ENCODE assay signal across 9 cellular contexts in the genomic region with DNA sequence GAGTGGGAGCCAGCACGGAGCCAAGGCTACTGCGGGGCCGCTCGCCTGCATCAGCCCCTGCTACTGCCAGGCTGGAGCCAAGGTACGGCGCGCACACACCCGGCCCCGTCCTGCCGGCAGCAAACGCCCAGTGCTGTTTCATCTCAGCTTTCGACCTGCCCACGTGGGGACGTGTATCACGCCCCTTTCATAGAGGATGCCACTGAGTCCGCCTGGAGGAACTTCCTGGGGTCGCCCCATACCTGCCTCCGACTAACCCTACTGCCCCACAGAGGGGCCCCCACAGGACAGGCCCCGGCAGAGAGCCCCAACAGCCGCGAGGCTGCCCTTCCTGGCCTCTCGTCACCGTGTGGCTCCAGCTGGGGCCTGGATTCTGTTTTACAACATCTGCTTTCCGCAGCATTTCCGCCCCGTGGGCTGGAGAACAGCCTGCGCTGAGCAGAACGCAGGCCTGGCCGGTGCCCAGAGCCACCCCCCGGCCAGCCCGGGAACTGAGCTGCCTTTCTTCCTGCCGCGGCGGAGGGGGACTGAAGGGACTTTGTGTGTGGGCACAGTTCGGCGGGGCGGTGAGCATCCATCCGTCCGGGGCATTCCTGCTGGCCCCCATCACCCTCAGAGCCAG. TPM values are rescaled to one million over a fixed set of nuclear protein-coding genes. Genes with fewer than 3 reads are reported as not detected.
DNase-seq lines count a peak whose midpoint lies in the region; ATAC-seq and TF ChIP-seq lines count a peak whose summit lies in the region.
"Had no signal": no experiment of that assay in that cellular context is flagged by ENCODE, and none has a peak within 500 bp of the region (broad histone marks: within the 10 kb centered on the region; RNA-seq: fewer than 3 reads in every experiment).

No MANE protein-coding gene starts in this region.

- peaks cover 60% of the 10 kb centered on the region for H3K36me3 ChIP-seq in BLaER1

- H3K4me1 ChIP-seq in BLaER1 = peaks cover 67% of the 10 kb centered on the region

- CTCF ChIA-PET in activated CD8-positive, alpha-beta T cell treated with anti-CD3 and anti-CD28 coated beads for 36 hours (lab: Charles Lee) = interaction anchor here (0.9 to 2.7 kb wide), 5 partner anchors 14 to 46 kb away, joined by 3 to 12 read pairs (median 4); no protein-coding TSS in a partner anchor

- POLR2A ChIA-PET in activated CD8-positive, alpha-beta T cell treated with anti-CD3 and anti-CD28 coated beads for 36 hours (lab: Charles Lee) = interaction anchor here (0.8 to 1.5 kb wide), 3 partner anchors 15 to 25 kb away, joined by 3 to 4 read pairs (median 3); no protein-coding TSS in a partner anchor

- peaks cover 99% of the 10 kb centered on the region for H4K20me1 ChIP-seq in BLaER1

- intact Hi-C loops in activated CD8-positive, alpha-beta T cell treated with anti-CD3 and anti-CD28 coated beads for 36 hours (cut with micrococcal nuclease) = loop anchor here (2.0 kb wide), 1 partner anchor 31 kb away; no protein-coding TSS in a partner anchor
- intact Hi-C loops in head of caudate nucleus (cut with DNase I) = loop anchor here (5.0 kb wide), 1 partner anchor 32 kb away; no protein-coding TSS in a partner anchor

- peak overlapping the region; percentile 35 for H3K9ac ChIP-seq in BLaER1

- peaks cover 22% of the 10 kb centered on the region for H3K4me1 Mint-ChIP-seq in activated CD8-positive, alpha-beta T cell treated with anti-CD3 and anti-CD28 coated beads for 36 hours (ENCODE audit: low read depth)

- H3K9me3 ChIP-seq in BLaER1 = no peaks in the 10 kb centered on the region

- peaks cover 14% of the 10 kb centered on the region for H3K36me3 Mint-ChIP-seq in activated CD8-positive, alpha-beta T cell treated with anti-CD3 and anti-CD28 coated beads for 36 hours (ENCODE audit: low read depth)

- H3K27ac Mint-ChIP-seq in activated CD8-positive, alpha-beta T cell treated with anti-CD3 and anti-CD28 coated beads for 36 hours = peak overlapping the region; percentile 34

- peak; percentile 74 for ATAC-seq in activated CD8-positive, alpha-beta T cell treated with anti-CD3 and anti-CD28 coated beads for 36 hours
- ATAC-seq in HG02588 (IDR thresholded peaks at IDR 0.05; ENCODE audit: unreplicated experiment) (no peak), GM21367 (IDR thresholded peaks at IDR 0.05; ENCODE audit: unreplicated experiment) (no peak)

- TF ChIP-seq CTCF in activated CD8-positive, alpha-beta T cell treated with anti-CD3 and anti-CD28 coated beads for 36 hours (IDR thresholded peaks at IDR 0.05) = no peak

- no peaks in the 10 kb centered on the region for H3K27me3 Mint-ChIP-seq in activated CD8-positive, alpha-beta T cell treated with anti-CD3 and anti-CD28 coated beads for 36 hours

- H3K4me2 ChIP-seq in BLaER1 = peak overlapping the region; percentile 90

- DNase-seq in activated CD8-positive, alpha-beta T cell treated with anti-CD3 and anti-CD28 coated beads for 36 hours = peak; percentile 59
- peak; percentile 44 to 87 (median 72) for DNase-seq in head of caudate nucleus
- peak; percentile 72 for DNase-seq in pons (ENCODE audit: low spot score)
- DNase-seq in activated gamma-delta T cell treated with Interleukin-2 at 50 U/mL for 16 hours = no peak
- DNase-seq in T-helper 1 cell = no peak
- DNase-seq: NCI-H1092 treated with DMSO at 0.1 percent for 48 hours had no signal

- peak overlapping the region; percentile 22 for H3K4me3 ChIP-seq in BLaER1

- peak overlapping the region; percentile 80 for H3K27ac ChIP-seq in BLaER1

- no peaks in the 10 kb centered on the region for H3K9me3 Mint-ChIP-seq in activated CD8-positive, alpha-beta T cell treated with anti-CD3 and anti-CD28 coated beads for 36 hours

- H3K4me3 Mint-ChIP-seq in activated CD8-positive, alpha-beta T cell treated with anti-CD3 and anti-CD28 coated beads for 36 hours = no peak overlapping the region

- H3K27me3 ChIP-seq in BLaER1 = no peaks in the 10 kb centered on the region

RNA-seq across cellular contexts. Expression of a gene that starts 22.9 kb away (rescaled TPM):
- 1 to 10 TPM; 2.1 to 3.2 TPM for total RNA-seq in activated CD8-positive, alpha-beta T cell treated with anti-CD3 and anti-CD28 coated beads for 36 hours

RNA-seq across cellular contexts. Expression of a gene that starts 27.5 kb away (rescaled TPM):
- 10 to 100 TPM; 26.8 to 27.3 TPM for total RNA-seq in activated CD8-positive, alpha-beta T cell treated with anti-CD3 and anti-CD28 coated beads for 36 hours

Comparison
In these comparisons a context has a peak if more than half of its experiments do, and no peak if none do; other contexts are left out.
1. DNase-seq: peak in activated CD8-positive, alpha-beta T cell treated with anti-CD3 and anti-CD28 coated beads for 36 hours (single experiment), head of caudate nucleus (42 of 42) and pons (single experiment); none in activated gamma-delta T cell treated with Interleukin-2 at 50 U/mL for 16 hours (single experiment) and T-helper 1 cell (0 of 5).